Comparison of ENCODE assay signal across 8 cellular contexts in genomic region chr1:39081266-39082139, GRCh38. TPM values are rescaled to one million over a fixed set of nuclear protein-coding genes. Genes with fewer than 3 reads are reported as not detected.
A peak's percentile ranks its signal among the peaks of the same experiment; 100 is the strongest.
DNase-seq lines count a peak whose midpoint lies in the region; ATAC-seq and TF ChIP-seq lines count a peak whose summit lies in the region.

No MANE protein-coding gene starts in this region.

- H3K4me1 Mint-ChIP-seq in activated T-helper 17 cell treated with anti-CD3 and anti-CD28 coated beads, Interleukin-2, amount 50 U/mL, for 72 hours, result peaks cover 9% of the 10 kb centered on the region

- H3K4me3 ChIP-seq in LNCaP clone FGC (ENCODE audit: low read depth, low read length) (0 out of 2 replicates have a peak overlapping the region, but pooled peaks have one; percentile 26), skeletal muscle cell (ENCODE audit: low read depth, low read length) (peak overlapping the region; percentile 61)

- no peaks in the 10 kb centered on the region for H3K9me3 Mint-ChIP-seq in activated T-helper 17 cell treated with anti-CD3 and anti-CD28 coated beads, Interleukin-2, amount 50 U/mL, for 72 hours

- intact Hi-C loops in left ventricle myocardium superior (cut with micrococcal nuclease), result no loop called here

- peak overlapping the region; percentile 57 for H3K4me3 Mint-ChIP-seq in activated T-helper 17 cell treated with anti-CD3 and anti-CD28 coated beads, Interleukin-2, amount 50 U/mL, for 72 hours

- TF ChIP-seq CTCF in LNCaP clone FGC (IDR thresholded peaks at IDR 0.05; ENCODE audit: control insufficient read depth, extremely low read depth, insufficient read depth), result no peak

- no peaks in the 10 kb centered on the region for H3K36me3 Mint-ChIP-seq in activated T-helper 17 cell treated with anti-CD3 and anti-CD28 coated beads, Interleukin-2, amount 50 U/mL, for 72 hours (ENCODE audit: low read depth)

- H3K27ac Mint-ChIP-seq in activated T-helper 17 cell treated with anti-CD3 and anti-CD28 coated beads, Interleukin-2, amount 50 U/mL, for 72 hours, result no peak overlapping the region

- H3K27me3 Mint-ChIP-seq in activated T-helper 17 cell treated with anti-CD3 and anti-CD28 coated beads, Interleukin-2, amount 50 U/mL, for 72 hours, result peaks cover 26% of the 10 kb centered on the region

- ATAC-seq in activated T-helper 17 cell treated with anti-CD3 and anti-CD28 coated beads, Interleukin-2, amount 50 U/mL, for 72 hours (replicated peaks), result peak; percentile 62
- ATAC-seq in left ventricle myocardium superior, result peak; percentile 37

- DNase-seq in D341Med (ENCODE audit: low spot score) (peak; percentile 80), LNCaP clone FGC (ENCODE audit: low read depth) (no peak), left ventricle myocardium superior (peak; percentile 55), skeletal muscle cell (ENCODE audit: low read depth) (no peak), DMS114 treated with DMSO at 0.1 percent for 48 hours (lab: John Stamatoyannopoulos, UW; ENCODE audit: unreplicated experiment) (no peak), activated gamma-delta T cell (lab: John Stamatoyannopoulos, UW) (no peak), middle frontal gyrus (ENCODE audit: extremely low spot score, low spot score) (no peak)

RNA-seq across cellular contexts. Expression of gene NDUFS5, which starts 55.4 kb away (rescaled TPM):
- total RNA-seq in activated T-helper 17 cell treated with anti-CD3 and anti-CD28 coated beads, Interleukin-2, amount 50 U/mL, for 72 hours, result 100 to 1,000 TPM; 114 to 199 TPM
- total RNA-seq in left ventricle myocardium superior, result 782 TPM

Comparison
In these comparisons a context has a peak if more than half of its experiments do, and no peak if none do; other contexts are left out.
1. DNase-seq: peak in D341Med (single experiment) and left ventricle myocardium superior (single experiment); none in LNCaP clone FGC (single experiment), skeletal muscle cell (single experiment), DMS114 treated with DMSO at 0.1 percent for 48 hours (single experiment), activated gamma-delta T cell (single experiment) and middle frontal gyrus (single experiment).